ENCODE assay signal across 12 cellular contexts in the genomic region with DNA sequence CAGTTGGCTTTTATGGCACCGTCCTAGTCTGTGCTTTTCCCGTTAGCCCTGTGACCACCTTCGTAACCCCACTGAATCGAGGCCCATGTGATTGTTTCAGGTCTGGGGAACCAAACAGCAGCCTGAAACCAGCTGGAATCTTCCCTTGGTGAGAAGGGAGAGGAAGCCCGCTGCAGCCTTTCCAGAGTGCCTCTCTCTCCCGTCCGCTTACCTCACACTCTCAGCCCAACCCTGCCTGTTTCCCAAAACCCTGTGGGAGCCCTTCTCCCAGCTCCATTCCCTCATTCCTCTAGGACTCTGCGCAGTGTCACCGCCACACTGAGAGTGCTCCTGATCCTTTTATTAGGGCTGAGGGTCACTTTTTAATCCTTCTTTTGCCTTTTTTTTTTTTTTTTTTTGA.
"Had no signal": no experiment of that assay in that cellular context is flagged by ENCODE, and none has a peak within 500 bp of the region (broad histone marks: within the 10 kb centered on the region; RNA-seq: fewer than 3 reads in every experiment).

No MANE protein-coding gene starts in this region.

- ATAC-seq: gastroesophageal sphincter; left lung; stimulated activated naive CD8-positive, alpha-beta T cell treated with anti-CD3 and anti-CD28 coated beads, Interleukin-15, amount 100 ng/mL, for 72 hours had no signal

- H3K27ac Mint-ChIP-seq: activated naive CD8-positive, alpha-beta T cell treated with anti-CD3 and anti-CD28 coated beads, Interleukin-2, amount 10 ng/mL, durations not matched to agents 7 days and 5 days; nephron progenitor cell had no signal

- H3K36me3 ChIP-seq: ascending aorta, colonic mucosa, gastroesophageal sphincter, left lung, ovary, tibial nerve had no signal

- H3K9me3 Mint-ChIP-seq: activated naive CD8-positive, alpha-beta T cell treated with anti-CD3 and anti-CD28 coated beads, Interleukin-2, amount 10 ng/mL, durations not matched to agents 7 days and 5 days; nephron progenitor cell; stimulated activated naive CD8-positive, alpha-beta T cell treated with anti-CD3 and anti-CD28 coated beads, Interleukin-15, amount 100 ng/mL, for 72 hours had no signal

- H3K27me3 ChIP-seq: ascending aorta, colonic mucosa, ovary, tibial nerve had no signal

- H3K9me3 ChIP-seq: ascending aorta, colonic mucosa, gastroesophageal sphincter, left lung, ovary, tibial nerve had no signal

- DNase-seq: activated naive CD8-positive, alpha-beta T cell treated with anti-CD3 and anti-CD28 coated beads, Interleukin-2, amount 10 ng/mL, durations not matched to agents 7 days and 5 days; activated T-cell treated with anti-CD3 and anti-CD28 coated beads, Interleukin-2, amount 50 U/mL, for 1 hour; colonic mucosa; effector CD4-positive, alpha-beta T cell; nephron progenitor cell; ovary; stimulated activated CD4-positive, alpha-beta T cell treated with anti-CD3 and anti-CD28 coated beads, Interleukin-15, amount 100 ng/mL, for 24 hours; stimulated activated naive CD8-positive, alpha-beta T cell treated with anti-CD3 and anti-CD28 coated beads, Interleukin-15, amount 100 ng/mL, for 72 hours had no signal

- H3K36me3 Mint-ChIP-seq: activated naive CD8-positive, alpha-beta T cell treated with anti-CD3 and anti-CD28 coated beads, Interleukin-2, amount 10 ng/mL, durations not matched to agents 7 days and 5 days had no signal

- H3K4me3 Mint-ChIP-seq: activated naive CD8-positive, alpha-beta T cell treated with anti-CD3 and anti-CD28 coated beads, Interleukin-2, amount 10 ng/mL, durations not matched to agents 7 days and 5 days; nephron progenitor cell; stimulated activated naive CD8-positive, alpha-beta T cell treated with anti-CD3 and anti-CD28 coated beads, Interleukin-15, amount 100 ng/mL, for 72 hours had no signal

- H3K27ac ChIP-seq: ascending aorta, colonic mucosa, gastroesophageal sphincter, left lung, ovary, tibial nerve had no signal

- H3K4me3 ChIP-seq: ascending aorta, colonic mucosa, gastroesophageal sphincter, left lung, ovary, tibial nerve had no signal

- H3K4me1 ChIP-seq: ascending aorta, colonic mucosa, gastroesophageal sphincter, left lung had no signal
